ENCODE assay signal across 23 cellular contexts in genomic region chr6:38136547-38136946, GRCh38.
DNase-seq lines count a peak whose midpoint lies in the region; ATAC-seq and TF ChIP-seq lines count a peak whose summit lies in the region.
"Had no signal": no experiment of that assay in that cellular context is flagged by ENCODE, and none has a peak within 500 bp of the region (broad histone marks: within the 10 kb centered on the region; RNA-seq: fewer than 3 reads in every experiment).

No MANE protein-coding gene starts in this region.

- no peak for TF ChIP-seq CTCF in fibroblast of mammary gland (conservative IDR thresholded peaks at IDR 0.05; ENCODE audit: control insufficient read depth, insufficient read depth, low read depth, low read length)

- no peak for ATAC-seq in activated T-cell treated with anti-CD3 and anti-CD28 coated beads, Interleukin-2, amount 50 U/mL, for 4 hours
- no peak for ATAC-seq in HG02610 (IDR thresholded peaks at IDR 0.05; ENCODE audit: unreplicated experiment)
- no peak for ATAC-seq in GM18505 (IDR thresholded peaks at IDR 0.05; ENCODE audit: unreplicated experiment)
- ATAC-seq: gastrocnemius medialis, left lobe of liver, T-cell had no signal

- no peaks in the 10 kb centered on the region for H3K9me3 ChIP-seq in SK-N-MC (ENCODE audit: low read depth, low read length)
- H3K9me3 ChIP-seq: esophagus muscularis mucosa, gastrocnemius medialis, Peyer's patch, transverse colon had no signal

- no peak for TF ChIP-seq POLR2A in GM18505 (IDR thresholded peaks at IDR 0.05; ENCODE audit: borderline replicate concordance, extremely low read depth, insufficient read depth, insufficient read length)

- peaks cover 12% of the 10 kb centered on the region; the same call in 1 of the 2 replicates for H3K36me3 ChIP-seq in SK-N-MC (ENCODE audit: insufficient read depth, low read length)
- H3K36me3 ChIP-seq: gastrocnemius medialis, Peyer's patch, transverse colon had no signal

- no peak overlapping the region for H3K4me3 ChIP-seq in SK-N-MC
- H3K4me3 ChIP-seq in fibroblast of mammary gland (ENCODE audit: control insufficient read depth, low read depth, low read length), result no peak overlapping the region
- H3K4me3 ChIP-seq: coronary artery, esophagus muscularis mucosa, gastrocnemius medialis, Peyer's patch, transverse colon had no signal

- peaks cover 35% of the 10 kb centered on the region for H3K4me1 Mint-ChIP-seq in activated T-cell treated with anti-CD3 and anti-CD28 coated beads, Interleukin-2, amount 50 U/mL, for 24 hours (ENCODE audit: low read depth)
- peaks cover 24% of the 10 kb centered on the region for H3K4me1 Mint-ChIP-seq in activated T-cell treated with anti-CD3 and anti-CD28 coated beads, Interleukin-2, amount 50 U/mL, for 4 hours (ENCODE audit: low read depth)

- no peaks in the 10 kb centered on the region for H3K27me3 Mint-ChIP-seq in activated T-cell treated with anti-CD3 and anti-CD28 coated beads, Interleukin-2, amount 50 U/mL, for 24 hours
- no peaks in the 10 kb centered on the region for H3K27me3 Mint-ChIP-seq in activated T-cell treated with anti-CD3 and anti-CD28 coated beads, Interleukin-2, amount 50 U/mL, for 4 hours (ENCODE audit: low read depth)
- H3K27me3 Mint-ChIP-seq: activated CD4-positive, alpha-beta memory T cell treated with anti-CD3 and anti-CD28 coated beads for 36 hours; activated naive CD4-positive, alpha-beta T cell treated with anti-CD3 and anti-CD28 coated beads, Interleukin-2, amount 50 U/mL, for 24 hours; T-cell had no signal

- H3K27ac ChIP-seq in SK-N-MC (peak overlapping the region; percentile 19; the same call in 1 of the 2 replicates), substantia nigra (ENCODE audit: low read depth, low read length, poor library complexity, severe bottlenecking) (peak overlapping the region; percentile 29)
- H3K27ac ChIP-seq: coronary artery, esophagus muscularis mucosa, gastrocnemius medialis, Peyer's patch, transverse colon had no signal

- peaks cover 45% of the 10 kb centered on the region for H3K36me3 Mint-ChIP-seq in activated T-cell treated with anti-CD3 and anti-CD28 coated beads, Interleukin-2, amount 50 U/mL, for 24 hours (ENCODE audit: low read depth)
- H3K36me3 Mint-ChIP-seq in activated T-cell treated with anti-CD3 and anti-CD28 coated beads, Interleukin-2, amount 50 U/mL, for 4 hours (ENCODE audit: insufficient read depth), result peaks cover 30% of the 10 kb centered on the region

- no peak overlapping the region for H3K9ac ChIP-seq in SK-N-MC (ENCODE audit: insufficient read length)

- no peaks in the 10 kb centered on the region for H3K9me3 Mint-ChIP-seq in activated T-cell treated with anti-CD3 and anti-CD28 coated beads, Interleukin-2, amount 50 U/mL, for 24 hours
- no peaks in the 10 kb centered on the region for H3K9me3 Mint-ChIP-seq in activated T-cell treated with anti-CD3 and anti-CD28 coated beads, Interleukin-2, amount 50 U/mL, for 4 hours
- H3K9me3 Mint-ChIP-seq: activated CD4-positive, alpha-beta memory T cell treated with anti-CD3 and anti-CD28 coated beads for 36 hours; activated naive CD4-positive, alpha-beta T cell treated with anti-CD3 and anti-CD28 coated beads, Interleukin-2, amount 50 U/mL, for 24 hours; activated T-helper 2 cell treated with anti-CD3 and anti-CD28 coated beads, Interferon-gamma antibody, Interleukin-2, Interleukin-4, amounts not matched to agents 10 μg/mL and 5 μg/mL and 100 μg/mL, durations not matched to agents 14 hours and 24 hours and 36 hours; T-cell had no signal

- H3K27ac Mint-ChIP-seq in activated T-cell treated with anti-CD3 and anti-CD28 coated beads, Interleukin-2, amount 50 U/mL, for 24 hours, result peak overlapping the region; percentile 9
- H3K27ac Mint-ChIP-seq: activated CD4-positive, alpha-beta memory T cell treated with anti-CD3 and anti-CD28 coated beads for 36 hours; activated naive CD4-positive, alpha-beta T cell treated with anti-CD3 and anti-CD28 coated beads, Interleukin-2, amount 50 U/mL, for 24 hours; activated T-helper 2 cell treated with anti-CD3 and anti-CD28 coated beads, Interferon-gamma antibody, Interleukin-2, Interleukin-4, amounts not matched to agents 10 μg/mL and 5 μg/mL and 100 μg/mL, durations not matched to agents 14 hours and 24 hours and 36 hours; T-cell had no signal

- no peak overlapping the region for H3K4me3 Mint-ChIP-seq in activated T-cell treated with anti-CD3 and anti-CD28 coated beads, Interleukin-2, amount 50 U/mL, for 24 hours
- H3K4me3 Mint-ChIP-seq in activated T-cell treated with anti-CD3 and anti-CD28 coated beads, Interleukin-2, amount 50 U/mL, for 4 hours, result no peak overlapping the region
- H3K4me3 Mint-ChIP-seq: activated CD4-positive, alpha-beta memory T cell treated with anti-CD3 and anti-CD28 coated beads for 36 hours; activated naive CD4-positive, alpha-beta T cell treated with anti-CD3 and anti-CD28 coated beads, Interleukin-2, amount 50 U/mL, for 24 hours; T-cell had no signal

- DNase-seq in activated T-cell treated with anti-CD3 and anti-CD28 coated beads, Interleukin-2, amount 50 U/mL, for 24 hours, result no peak
- no peak for DNase-seq in activated T-cell treated with anti-CD3 and anti-CD28 coated beads, Interleukin-2, amount 50 U/mL, for 4 hours
- DNase-seq in SK-N-MC (ENCODE audit: low read depth, low spot score) (no peak), fibroblast of mammary gland (ENCODE audit: low read depth) (peak; percentile 76), substantia nigra (lab: John Stamatoyannopoulos, UW) (peak in 5 of 49 donors; percentile 7 to 43 (median 16))
- DNase-seq in stimulated activated CD8-positive, alpha-beta memory T cell treated with anti-CD3 and anti-CD28 coated beads, Interleukin-4, amount 100 ng/mL, for 48 hours, result no peak
- DNase-seq: activated CD4-positive, alpha-beta memory T cell treated with anti-CD3 and anti-CD28 coated beads for 36 hours; activated CD8-positive, alpha-beta memory T cell treated with anti-CD3 and anti-CD28 coated beads, Interleukin-2, amount 50 U/mL, for 48 hours; gastrocnemius medialis; hippocampal formation; Karpas-422; NCI-H187; NCI-H526; Peyer's patch; T-cell; transverse colon had no signal
